In genomic region chr3:101675709-101676218, GRCh38 we compare ENCODE assay signal across 1 cellular context.
A peak's percentile ranks its signal among the peaks of the same experiment; 100 is the strongest.
TF ChIP-seq lines count a peak whose summit lies in the region.

No MANE protein-coding gene starts in this region.

TF ChIP-seq in GM12878, 131 proteins besides CTCF, POLR2A, EP300 and RAD21:
- TF ChIP-seq CREM (IDR thresholded peaks at IDR 0.05; ENCODE audit: low read depth), result no peak
- TF ChIP-seq MTA2 (IDR thresholded peaks at IDR 0.05; ENCODE audit: low read depth), result no peak
- TF ChIP-seq CREB1 (IDR thresholded peaks at IDR 0.05; ENCODE audit: low read depth), result 0 out of 2 replicates have a peak, but pooled peaks have one; percentile 78
- no peak for TF ChIP-seq REST (IDR thresholded peaks at IDR 0.05; ENCODE audit: low read depth, low read length)
- no peak for TF ChIP-seq ESRRA (IDR thresholded peaks at IDR 0.05; ENCODE audit: low read length)
- no peak for TF ChIP-seq KLF5 (IDR thresholded peaks at IDR 0.05; ENCODE audit: partially characterized antibody)
- TF ChIP-seq, protein P1, sequence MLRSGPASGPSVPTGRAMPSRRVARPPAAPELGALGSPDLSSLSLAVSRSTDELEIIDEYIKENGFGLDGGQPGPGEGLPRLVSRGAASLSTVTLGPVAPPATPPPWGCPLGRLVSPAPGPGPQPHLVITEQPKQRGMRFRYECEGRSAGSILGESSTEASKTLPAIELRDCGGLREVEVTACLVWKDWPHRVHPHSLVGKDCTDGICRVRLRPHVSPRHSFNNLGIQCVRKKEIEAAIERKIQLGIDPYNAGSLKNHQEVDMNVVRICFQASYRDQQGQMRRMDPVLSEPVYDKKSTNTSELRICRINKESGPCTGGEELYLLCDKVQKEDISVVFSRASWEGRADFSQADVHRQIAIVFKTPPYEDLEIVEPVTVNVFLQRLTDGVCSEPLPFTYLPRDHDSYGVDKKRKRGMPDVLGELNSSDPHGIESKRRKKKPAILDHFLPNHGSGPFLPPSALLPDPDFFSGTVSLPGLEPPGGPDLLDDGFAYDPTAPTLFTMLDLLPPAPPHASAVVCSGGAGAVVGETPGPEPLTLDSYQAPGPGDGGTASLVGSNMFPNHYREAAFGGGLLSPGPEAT (IDR thresholded peaks at IDR 0.05; ENCODE audit: low read depth), result no peak
- TF ChIP-seq HCFC1 (IDR thresholded peaks at IDR 0.05; ENCODE audit: low read length), result no peak
- TF ChIP-seq, protein P2, sequence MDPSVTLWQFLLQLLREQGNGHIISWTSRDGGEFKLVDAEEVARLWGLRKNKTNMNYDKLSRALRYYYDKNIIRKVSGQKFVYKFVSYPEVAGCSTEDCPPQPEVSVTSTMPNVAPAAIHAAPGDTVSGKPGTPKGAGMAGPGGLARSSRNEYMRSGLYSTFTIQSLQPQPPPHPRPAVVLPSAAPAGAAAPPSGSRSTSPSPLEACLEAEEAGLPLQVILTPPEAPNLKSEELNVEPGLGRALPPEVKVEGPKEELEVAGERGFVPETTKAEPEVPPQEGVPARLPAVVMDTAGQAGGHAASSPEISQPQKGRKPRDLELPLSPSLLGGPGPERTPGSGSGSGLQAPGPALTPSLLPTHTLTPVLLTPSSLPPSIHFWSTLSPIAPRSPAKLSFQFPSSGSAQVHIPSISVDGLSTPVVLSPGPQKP (IDR thresholded peaks at IDR 0.05; ENCODE audit: low read depth, low read length), result no peak
- TF ChIP-seq NR2F1 (conservative IDR thresholded peaks at IDR 0.05), result no peak
- 0 out of 2 replicates have a peak, but pooled peaks have one; percentile 6 for TF ChIP-seq ZBTB33 (IDR thresholded peaks at IDR 0.05)
- TF ChIP-seq DPF2 (IDR thresholded peaks at IDR 0.05), result no peak
- no peak for TF ChIP-seq MTA3 (IDR thresholded peaks at IDR 0.05; ENCODE audit: borderline replicate concordance, low read length)
- TF ChIP-seq ZBTB11 (CRISPR knock-in tag; IDR thresholded peaks at IDR 0.05), result no peak
- TF ChIP-seq MEF2A (IDR thresholded peaks at IDR 0.05; ENCODE audit: insufficient read depth, low read depth, low read length), result no peak
- TF ChIP-seq, protein P3, sequence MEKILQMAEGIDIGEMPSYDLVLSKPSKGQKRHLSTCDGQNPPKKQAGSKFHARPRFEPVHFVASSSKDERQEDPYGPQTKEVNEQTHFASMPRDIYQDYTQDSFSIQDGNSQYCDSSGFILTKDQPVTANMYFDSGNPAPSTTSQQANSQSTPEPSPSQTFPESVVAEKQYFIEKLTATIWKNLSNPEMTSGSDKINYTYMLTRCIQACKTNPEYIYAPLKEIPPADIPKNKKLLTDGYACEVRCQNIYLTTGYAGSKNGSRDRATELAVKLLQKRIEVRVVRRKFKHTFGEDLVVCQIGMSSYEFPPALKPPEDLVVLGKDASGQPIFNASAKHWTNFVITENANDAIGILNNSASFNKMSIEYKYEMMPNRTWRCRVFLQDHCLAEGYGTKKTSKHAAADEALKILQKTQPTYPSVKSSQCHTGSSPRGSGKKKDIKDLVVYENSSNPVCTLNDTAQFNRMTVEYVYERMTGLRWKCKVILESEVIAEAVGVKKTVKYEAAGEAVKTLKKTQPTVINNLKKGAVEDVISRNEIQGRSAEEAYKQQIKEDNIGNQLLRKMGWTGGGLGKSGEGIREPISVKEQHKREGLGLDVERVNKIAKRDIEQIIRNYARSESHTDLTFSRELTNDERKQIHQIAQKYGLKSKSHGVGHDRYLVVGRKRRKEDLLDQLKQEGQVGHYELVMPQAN (conservative IDR thresholded peaks at IDR 0.05), result 0 out of 2 replicates have a peak, but pooled peaks have one; percentile 14
- TF ChIP-seq, protein P4, sequence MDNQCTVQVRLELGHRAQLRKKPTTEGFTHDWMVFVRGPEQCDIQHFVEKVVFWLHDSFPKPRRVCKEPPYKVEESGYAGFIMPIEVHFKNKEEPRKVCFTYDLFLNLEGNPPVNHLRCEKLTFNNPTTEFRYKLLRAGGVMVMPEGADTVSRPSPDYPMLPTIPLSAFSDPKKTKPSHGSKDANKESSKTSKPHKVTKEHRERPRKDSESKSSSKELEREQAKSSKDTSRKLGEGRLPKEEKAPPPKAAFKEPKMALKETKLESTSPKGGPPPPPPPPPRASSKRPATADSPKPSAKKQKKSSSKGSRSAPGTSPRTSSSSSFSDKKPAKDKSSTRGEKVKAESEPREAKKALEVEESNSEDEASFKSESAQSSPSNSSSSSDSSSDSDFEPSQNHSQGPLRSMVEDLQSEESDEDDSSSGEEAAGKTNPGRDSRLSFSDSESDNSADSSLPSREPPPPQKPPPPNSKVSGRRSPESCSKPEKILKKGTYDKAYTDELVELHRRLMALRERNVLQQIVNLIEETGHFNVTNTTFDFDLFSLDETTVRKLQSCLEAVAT (IDR thresholded peaks at IDR 0.05), result 0 out of 2 replicates have a peak, but pooled peaks have one; percentile 11
- peak in 1 of 2 experiments; percentile 54; a peak in 1 of 3 replicates for TF ChIP-seq EGR1 (IDR thresholded peaks at IDR 0.05; ENCODE audit: borderline replicate concordance in 1 of 2, low read depth in 2 of 2, low read length in 2 of 2)
- no peak for TF ChIP-seq HDAC2 (IDR thresholded peaks at IDR 0.05)
- TF ChIP-seq SRF (IDR thresholded peaks at IDR 0.05; ENCODE audit: low read depth in 2 of 2, low read length in 2 of 2), result no peak
- TF ChIP-seq ATF7 (IDR thresholded peaks at IDR 0.05; ENCODE audit: low read depth), result no peak
- no peak for TF ChIP-seq CUX1 (IDR thresholded peaks at IDR 0.05; ENCODE audit: insufficient replicate concordance, low read depth, low read length)
- TF ChIP-seq, protein P5, sequence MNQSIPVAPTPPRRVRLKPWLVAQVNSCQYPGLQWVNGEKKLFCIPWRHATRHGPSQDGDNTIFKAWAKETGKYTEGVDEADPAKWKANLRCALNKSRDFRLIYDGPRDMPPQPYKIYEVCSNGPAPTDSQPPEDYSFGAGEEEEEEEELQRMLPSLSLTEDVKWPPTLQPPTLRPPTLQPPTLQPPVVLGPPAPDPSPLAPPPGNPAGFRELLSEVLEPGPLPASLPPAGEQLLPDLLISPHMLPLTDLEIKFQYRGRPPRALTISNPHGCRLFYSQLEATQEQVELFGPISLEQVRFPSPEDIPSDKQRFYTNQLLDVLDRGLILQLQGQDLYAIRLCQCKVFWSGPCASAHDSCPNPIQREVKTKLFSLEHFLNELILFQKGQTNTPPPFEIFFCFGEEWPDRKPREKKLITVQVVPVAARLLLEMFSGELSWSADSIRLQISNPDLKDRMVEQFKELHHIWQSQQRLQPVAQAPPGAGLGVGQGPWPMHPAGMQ (IDR thresholded peaks at IDR 0.05; ENCODE audit: borderline replicate concordance), result no peak
- no peak for TF ChIP-seq BMI1 (IDR thresholded peaks at IDR 0.05; ENCODE audit: borderline replicate concordance)
